ENCODE assay signal across 24 cellular contexts in genomic region chr4:5721923-5722322, GRCh38.
"Had no signal": no experiment of that assay in that cellular context is flagged by ENCODE, and none has a peak within 500 bp of the region (broad histone marks: within the 10 kb centered on the region; RNA-seq: fewer than 3 reads in every experiment).

No MANE protein-coding gene starts in this region.

- H3K9me3 Mint-ChIP-seq: effector memory CD8-positive, alpha-beta T cell had no signal

- H3K4me3 Mint-ChIP-seq: activated T-cell treated with anti-CD3 and anti-CD28 coated beads, Interleukin-2, amount 50 U/mL, for 4 hours; effector memory CD8-positive, alpha-beta T cell; stimulated activated naive CD8-positive, alpha-beta T cell treated with anti-CD3 and anti-CD28 coated beads, Interleukin-15, Interleukin-2, amounts not matched to agents 100 ng/mL and 50 ng/mL, for 24 hours had no signal

- H3K4me1 ChIP-seq: uterus had no signal

- H3K27ac ChIP-seq: cardiac muscle cell, skin epidermis, uterus had no signal

- DNase-seq: activated CD4-positive, alpha-beta T cell treated with anti-CD3 and anti-CD28 coated beads, Interleukin-2, amount 50 U/mL, for 1 hour; activated CD4-positive, CD25-positive, alpha-beta regulatory T cell treated with anti-CD3 and anti-CD28 coated beads, Interleukin-2, amount 50 U/mL, for 72 hours; activated CD8-positive, alpha-beta memory T cell treated with anti-CD3 and anti-CD28 coated beads, Interleukin-2, amount 50 U/mL, for 4 hours; activated gamma-delta T cell; activated T-cell treated with anti-CD3 and anti-CD28 coated beads, Interleukin-2, amount 50 U/mL, for 4 hours; dermis blood vessel endothelial cell; effector memory CD8-positive, alpha-beta T cell; foreskin melanocyte; glutamatergic neuron; hypothalamus; islet precursor cell; midbrain; occipital lobe; retina; stimulated activated CD4-positive, alpha-beta T cell treated with anti-CD3 and anti-CD28 coated beads, Interleukin-15, amount 100 ng/mL, for 24 hours; stimulated activated CD4-positive, alpha-beta T cell treated with anti-CD3 and anti-CD28 coated beads, Interleukin-2, amount 100 ng/mL, for 48 hours; T1000; uterus had no signal

- H3K4me3 ChIP-seq: cardiac muscle cell, lung, skin epidermis, tibial nerve, uterus had no signal

- H3K9me3 ChIP-seq: uterus had no signal

- H3K27me3 ChIP-seq: cardiac muscle cell, tibial nerve, uterus had no signal

- H3K27ac Mint-ChIP-seq: activated naive CD4-positive, alpha-beta T cell treated with anti-CD3 and anti-CD28 coated beads, Interleukin-2, amount 50 U/mL, for 72 hours; effector memory CD8-positive, alpha-beta T cell; stimulated activated naive CD8-positive, alpha-beta T cell treated with anti-CD3 and anti-CD28 coated beads, Interleukin-15, Interleukin-2, amounts not matched to agents 100 ng/mL and 50 ng/mL, for 24 hours had no signal

- ATAC-seq: activated naive CD4-positive, alpha-beta T cell treated with anti-CD3 and anti-CD28 coated beads, Interleukin-2, amount 50 U/mL, for 72 hours; activated T-cell treated with anti-CD3 and anti-CD28 coated beads, Interleukin-2, amount 50 U/mL, for 4 hours; effector memory CD8-positive, alpha-beta T cell had no signal

- H3K36me3 ChIP-seq: cardiac muscle cell, uterus had no signal
